Comparison of ENCODE assay signal across 22 cellular contexts in the genomic region with DNA sequence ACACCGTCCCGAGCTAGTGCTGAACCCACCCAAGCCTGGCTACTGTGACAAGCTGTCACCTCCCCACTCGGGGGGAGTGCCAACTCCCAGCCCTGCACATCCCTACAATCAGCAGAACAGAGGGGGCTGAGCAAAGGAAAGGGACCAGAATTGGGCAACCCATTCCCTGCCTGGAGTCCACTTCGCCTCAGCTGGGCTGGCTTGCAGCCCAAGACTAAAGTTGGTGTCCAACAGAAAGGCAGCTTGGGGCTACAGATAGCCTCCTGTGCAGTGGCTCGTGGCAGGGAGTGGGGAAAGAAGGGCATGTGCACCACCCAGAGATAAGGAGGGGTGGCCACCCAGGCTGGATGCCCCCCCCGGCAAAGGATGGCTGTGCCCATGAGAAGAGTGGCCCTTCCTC. TPM values are rescaled to one million over a fixed set of nuclear protein-coding genes. Genes with fewer than 3 reads are reported as not detected.
DNase-seq lines count a peak whose midpoint lies in the region; ATAC-seq and TF ChIP-seq lines count a peak whose summit lies in the region.
"Had no signal": no experiment of that assay in that cellular context is flagged by ENCODE, and none has a peak within 500 bp of the region (broad histone marks: within the 10 kb centered on the region; RNA-seq: fewer than 3 reads in every experiment).

No MANE protein-coding gene starts in this region.

- no peak overlapping the region for H3K27ac ChIP-seq in right atrium auricular region
- H3K27ac ChIP-seq in GM23248, result no peak overlapping the region
- H3K27ac ChIP-seq in aorta (ENCODE audit: low read depth in 1 of 2, low read length in 2 of 2), result no peak overlapping the region
- H3K27ac ChIP-seq: C4-2B had no signal

- intact Hi-C loops in left ventricle myocardium superior (cut with micrococcal nuclease) (no loop called here), aorta (cut with DNase I) (no loop called here)

- no peaks in the 10 kb centered on the region for H3K9me2 ChIP-seq in GM23248 (ENCODE audit: insufficient read depth)

- H3K79me2 ChIP-seq in GM23248 (ENCODE audit: insufficient read depth), result no peaks in the 10 kb centered on the region

- H3K36me3 ChIP-seq in right atrium auricular region (peaks cover 3% of the 10 kb centered on the region), GM23248 (ENCODE audit: low read depth) (no peaks in the 10 kb centered on the region), aorta (ENCODE audit: control insufficient read depth in 1 of 2, insufficient read depth in 2 of 2, low read length in 1 of 2) (no peaks in the 10 kb centered on the region)

- in situ Hi-C loops in GM23248 (cut with MboI), result no loop called here

- ATAC-seq in left ventricle myocardium superior, result peak; percentile 72
- ATAC-seq in aorta (ENCODE audit: low FRiP score), result peak; percentile 45
- ATAC-seq in GM18519 (IDR thresholded peaks at IDR 0.05; ENCODE audit: low FRiP score, unreplicated experiment), result no peak
- ATAC-seq: HCT116 had no signal

- no peaks in the 10 kb centered on the region for H3K4me1 ChIP-seq in right atrium auricular region
- no peaks in the 10 kb centered on the region for H3K4me1 ChIP-seq in GM23248 (ENCODE audit: insufficient read depth)
- no peaks in the 10 kb centered on the region for H3K4me1 ChIP-seq in aorta (ENCODE audit: control insufficient read depth in 1 of 2, insufficient read depth in 2 of 2, low read length in 2 of 2)
- H3K4me1 ChIP-seq: Caco-2 had no signal

- H3K9ac ChIP-seq in GM23248, result no peak overlapping the region

- 0 out of 2 replicates have a peak overlapping the region, but pooled peaks have one; percentile 51 for H2AFZ ChIP-seq in GM23248

- H4K20me1 ChIP-seq in GM23248 (ENCODE audit: insufficient read depth), result no peaks in the 10 kb centered on the region

- H3K9me3 ChIP-seq in right atrium auricular region (no peaks in the 10 kb centered on the region), GM23248 (ENCODE audit: low read depth) (no peaks in the 10 kb centered on the region), aorta (ENCODE audit: control insufficient read depth, low read length) (no peaks in the 10 kb centered on the region)
- H3K9me3 ChIP-seq: Caco-2 had no signal

- WGBS in GM23248 (ENCODE audit: low coverage in 1 of 2, low lambda C conversion rate in 2 of 2, missing lambda C conversion rate in 2 of 2), 2 experiments, result 20 to 21% methylated on average over 6 of the region's 6 CpGs
- 28 to 35% methylated on average over 5 to 6 of the region's 6 CpGs for WGBS in aorta, 2 donors

- DNase-seq in left ventricle myocardium superior (peak; percentile 49), right atrium auricular region (ENCODE audit: low spot score) (no peak), GM23248 (no peak), fibroblast of the aortic adventitia (ENCODE audit: low read depth) (peak; percentile 24), aorta (no peak), NK-92 (lab: John Stamatoyannopoulos, UW; ENCODE audit: unreplicated experiment) (no peak), LoVo (ENCODE audit: low spot score) (no peak)
- DNase-seq: ACHN; AML-193; Caco-2; CD4-positive, alpha-beta T cell; DMS153; DMS79; GDM1; GOT3; HFFc6; KBM-7 had no signal

- H3F3A ChIP-seq in GM23248 (ENCODE audit: insufficient read depth), result no peaks in the 10 kb centered on the region

- no peaks in the 10 kb centered on the region for H3K27me3 ChIP-seq in right atrium auricular region
- H3K27me3 ChIP-seq in GM23248 (replicated peaks; ENCODE audit: insufficient read depth), result peaks cover 8% of the 10 kb centered on the region; the same call in 1 of the 2 replicates
- no peaks in the 10 kb centered on the region for H3K27me3 ChIP-seq in aorta (ENCODE audit: control insufficient read depth in 1 of 2, insufficient read depth in 2 of 2, low read length in 1 of 2)

- H3K4me3 ChIP-seq in right atrium auricular region (no peak overlapping the region), GM23248 (no peak overlapping the region), fibroblast of the aortic adventitia (ENCODE audit: low read depth, low read length) (no peak overlapping the region), aorta (ENCODE audit: low read length in 2 of 2) (no peak overlapping the region)

- no peak for TF ChIP-seq CTCF in right atrium auricular region (IDR thresholded peaks at IDR 0.05)
- TF ChIP-seq CTCF in fibroblast of the aortic adventitia (IDR thresholded peaks at IDR 0.05; ENCODE audit: insufficient read depth, low read length), result no peak

- no peak overlapping the region for H3K4me2 ChIP-seq in GM23248 (ENCODE audit: unreplicated experiment)

RNA-seq across cellular contexts. Expression of a gene that starts 16.9 kb away (rescaled TPM):
- total RNA-seq in left ventricle myocardium superior (231 TPM), right atrium auricular region (100 to 1,000 TPM; 105 to 122 TPM), fibroblast of the aortic adventitia (ENCODE audit: low replicate concordance) (68.2 and 76.3 TPM in 2 replicates), aorta (100 to 1,000 TPM in 1 of 2 donors, 10 to 100 TPM in 1; 66.5 to 110 TPM)
- 122 and 137 TPM in 2 replicates for total RNA-seq in GM23248 (2014; rRNA removed; shearing (Covaris generic))
- polyA plus RNA-seq in GM23248 (2016; fragmentation: Nextera tagmentation; extraction: Ambion mirVana) (130 TPM in 2 replicates), aorta (10 to 100 TPM; 77.2 to 93.7 TPM)

RNA-seq across cellular contexts. Expression of a gene that starts 17.4 kb away (rescaled TPM):
- total RNA-seq in left ventricle myocardium superior (12.6 TPM), right atrium auricular region (10 to 100 TPM; 10.9 to 13.0 TPM), fibroblast of the aortic adventitia (ENCODE audit: low replicate concordance) (21.1 and 33.5 TPM in 2 replicates), aorta (10 to 100 TPM; 13.4 to 17.0 TPM)
- total RNA-seq in GM23248 (2014; rRNA removed; shearing (Covaris generic)), result 25.0 and 59.8 TPM in 2 replicates
- polyA plus RNA-seq in GM23248 (2016; fragmentation: Nextera tagmentation; extraction: Ambion mirVana) (14.9 TPM in 2 replicates), aorta (10 to 100 TPM in 1 of 2 donors, 1 to 10 TPM in 1; 6.1 to 17.3 TPM)

RNA-seq across cellular contexts. Expression of a gene that starts 23.9 kb away (rescaled TPM):
- total RNA-seq in left ventricle myocardium superior (0.25 TPM), right atrium auricular region (under 1 TPM; 0.48 to 0.94 TPM), fibroblast of the aortic adventitia (ENCODE audit: low replicate concordance) (0.09 TPM in 1 of 2 replicates, not detected in the other), aorta (under 1 TPM in 1 of 2 donors, not detected in 1; 0.39 TPM)
- total RNA-seq in GM23248 (2014; rRNA removed; shearing (Covaris generic)), result 2.6 TPM in 1 of 2 replicates, not detected in the other
- polyA plus RNA-seq in GM23248 (2016; fragmentation: Nextera tagmentation; extraction: Ambion mirVana) (0.11 TPM in 1 of 2 replicates, not detected in the other), aorta (not detected)
- total RNA-seq: CD4-positive, alpha-beta T cell; Daoy had no signal
- polyA plus RNA-seq: IgD-negative memory B cell had no signal

RNA-seq across cellular contexts. Expression of a gene that starts 51.4 kb away (rescaled TPM):
- total RNA-seq in left ventricle myocardium superior, result 0.15 TPM
- not detected for total RNA-seq in right atrium auricular region
- not detected in 2 replicates for total RNA-seq in GM23248 (2014; rRNA removed; shearing (Covaris generic))
- polyA plus RNA-seq in GM23248 (2016; fragmentation: Nextera tagmentation; extraction: Ambion mirVana), result 0.10 and 0.31 TPM in 2 replicates
- 0.09 TPM in 1 of 2 replicates, not detected in the other for total RNA-seq in fibroblast of the aortic adventitia (ENCODE audit: low replicate concordance)
- total RNA-seq in aorta, result 1 to 10 TPM in 1 of 2 donors, under 1 TPM in 1; 0.32 to 1.0 TPM
- under 1 TPM in 1 of 2 donors, not detected in 1; 0.13 TPM for polyA plus RNA-seq in aorta

Comparison
In these comparisons a context has a peak if more than half of its experiments do, and no peak if none do; other contexts are left out.
1. DNase-seq: peak in left ventricle myocardium superior (single experiment) and fibroblast of the aortic adventitia (single experiment); none in right atrium auricular region (single experiment), GM23248 (single experiment), aorta (0 of 2), NK-92 (single experiment) and LoVo (single experiment).